Comparison of ENCODE assay signal across 8 cellular contexts in the genomic region with DNA sequence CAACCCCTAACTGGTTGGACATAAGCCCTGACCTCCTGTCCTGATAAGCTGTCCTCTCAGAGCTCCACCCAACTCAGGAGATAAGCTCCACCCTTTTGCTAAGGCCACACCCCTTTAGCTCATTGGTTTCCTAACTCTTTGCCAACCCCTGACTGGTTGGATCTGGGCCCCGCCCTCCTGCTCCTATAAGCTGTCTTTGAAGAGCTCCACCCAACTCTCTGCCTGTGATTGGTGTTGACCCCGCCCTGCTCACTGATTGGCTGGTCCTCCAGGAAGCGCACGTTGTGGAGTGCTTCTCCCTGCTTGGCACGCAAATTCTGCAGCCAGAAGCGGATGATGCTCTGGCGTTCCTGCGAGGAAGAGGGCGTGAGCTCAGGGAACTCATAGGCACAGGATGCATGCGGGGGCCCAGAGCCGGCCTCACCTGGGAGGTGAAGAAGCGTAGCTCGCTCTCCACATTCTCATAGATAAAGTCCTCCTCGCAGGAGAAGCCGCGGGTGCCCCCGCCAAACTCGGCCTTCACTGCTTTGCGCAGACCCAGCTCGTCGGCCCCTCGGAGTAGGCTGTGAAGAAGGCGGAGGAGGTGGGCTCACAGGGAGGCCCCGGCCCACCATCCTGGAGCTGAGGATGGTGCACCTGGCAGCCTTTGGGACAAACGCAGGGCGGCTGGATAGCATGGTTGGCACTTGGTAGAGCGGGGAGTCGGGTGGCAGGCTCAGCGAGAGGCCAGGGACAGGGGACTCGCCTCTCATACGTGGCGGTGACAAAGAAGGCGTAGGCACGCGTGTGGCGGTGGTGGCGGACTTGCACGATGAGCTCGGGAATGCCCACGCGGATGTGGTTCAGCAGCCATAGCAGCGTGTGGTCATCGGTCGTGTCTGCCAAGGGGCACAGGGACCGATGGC. TPM values are rescaled to one million over a fixed set of nuclear protein-coding genes. Genes with fewer than 3 reads are reported as not detected.
DNase-seq lines count a peak whose midpoint lies in the region; ATAC-seq and TF ChIP-seq lines count a peak whose summit lies in the region.

No MANE protein-coding gene starts in this region.

- peak overlapping the region; percentile 21 for H3K27ac Mint-ChIP-seq in activated CD8-positive, alpha-beta memory T cell treated with anti-CD3 and anti-CD28 coated beads, Interleukin-2, amount 10 ng/mL, durations not matched to agents 7 days and 5 days
- H3K27ac Mint-ChIP-seq in activated CD8-positive, alpha-beta T cell treated with anti-CD3 and anti-CD28 coated beads, Interleukin-2, amount 10 ng/mL, durations not matched to agents 7 days and 5 days: peak overlapping the region; percentile 61

- CTCF ChIA-PET in activated CD8-positive, alpha-beta memory T cell treated with anti-CD3 and anti-CD28 coated beads, Interleukin-2, amount 10 ng/mL, durations not matched to agents 7 days and 5 days (lab: Charles Lee): interaction anchor here (0.7 to 3.6 kb wide), 12 partner anchors 12 to 163 kb away, joined by 3 to 44 read pairs (median 4); a partner anchor contains a TSS
- CTCF ChIA-PET in activated CD8-positive, alpha-beta T cell treated with anti-CD3 and anti-CD28 coated beads, Interleukin-2, amount 10 ng/mL, durations not matched to agents 7 days and 5 days (lab: Charles Lee): interaction anchor here (0.8 to 4.2 kb wide), 9 partner anchors 11 to 72 kb away, joined by 3 to 27 read pairs (median 4); a partner anchor contains a TSS

- H3K27ac ChIP-seq in uterus: no peak overlapping the region

- peaks cover 8% of the 10 kb centered on the region for H3K36me3 Mint-ChIP-seq in activated CD8-positive, alpha-beta memory T cell treated with anti-CD3 and anti-CD28 coated beads, Interleukin-2, amount 10 ng/mL, durations not matched to agents 7 days and 5 days
- H3K36me3 Mint-ChIP-seq in activated CD8-positive, alpha-beta T cell treated with anti-CD3 and anti-CD28 coated beads, Interleukin-2, amount 10 ng/mL, durations not matched to agents 7 days and 5 days (ENCODE audit: low read depth): peaks cover 16% of the 10 kb centered on the region

- POLR2A ChIA-PET in activated CD8-positive, alpha-beta T cell treated with anti-CD3 and anti-CD28 coated beads, Interleukin-2, amount 10 ng/mL, durations not matched to agents 7 days and 5 days (lab: Charles Lee): interaction anchor here (0.7 to 1.5 kb wide), 5 partner anchors 20 to 107 kb away, joined by 3 to 5 read pairs (median 3); a partner anchor contains a TSS

- no peaks in the 10 kb centered on the region for H3K9me3 Mint-ChIP-seq in activated CD8-positive, alpha-beta memory T cell treated with anti-CD3 and anti-CD28 coated beads, Interleukin-2, amount 10 ng/mL, durations not matched to agents 7 days and 5 days (ENCODE audit: low read depth)
- no peaks in the 10 kb centered on the region for H3K9me3 Mint-ChIP-seq in activated CD8-positive, alpha-beta T cell treated with anti-CD3 and anti-CD28 coated beads, Interleukin-2, amount 10 ng/mL, durations not matched to agents 7 days and 5 days (ENCODE audit: insufficient read depth)

- TF ChIP-seq CTCF in NB4 (IDR thresholded peaks at IDR 0.05; ENCODE audit: low read depth, low read length): no peak
- no peak for TF ChIP-seq CTCF in uterus (IDR thresholded peaks at IDR 0.05)

- peaks cover 0 to 18% of the 10 kb centered on the region in 2 donors for H3K4me1 ChIP-seq in uterus

- no peaks in the 10 kb centered on the region for H3K9me3 ChIP-seq in uterus

- peaks cover 33% of the 10 kb centered on the region for H3K4me1 Mint-ChIP-seq in activated CD8-positive, alpha-beta memory T cell treated with anti-CD3 and anti-CD28 coated beads, Interleukin-2, amount 10 ng/mL, durations not matched to agents 7 days and 5 days
- peaks cover 35% of the 10 kb centered on the region for H3K4me1 Mint-ChIP-seq in activated CD8-positive, alpha-beta T cell treated with anti-CD3 and anti-CD28 coated beads, Interleukin-2, amount 10 ng/mL, durations not matched to agents 7 days and 5 days (ENCODE audit: low read depth)

- peak overlapping the region; percentile 28 for H3K4me3 Mint-ChIP-seq in activated CD8-positive, alpha-beta memory T cell treated with anti-CD3 and anti-CD28 coated beads, Interleukin-2, amount 10 ng/mL, durations not matched to agents 7 days and 5 days
- H3K4me3 Mint-ChIP-seq in activated CD8-positive, alpha-beta T cell treated with anti-CD3 and anti-CD28 coated beads, Interleukin-2, amount 10 ng/mL, durations not matched to agents 7 days and 5 days: peak overlapping the region; percentile 38

- no peaks in the 10 kb centered on the region for H3K36me3 ChIP-seq in uterus

- H3K27me3 Mint-ChIP-seq in activated CD8-positive, alpha-beta memory T cell treated with anti-CD3 and anti-CD28 coated beads, Interleukin-2, amount 10 ng/mL, durations not matched to agents 7 days and 5 days: peaks cover 16% of the 10 kb centered on the region
- H3K27me3 Mint-ChIP-seq in activated CD8-positive, alpha-beta T cell treated with anti-CD3 and anti-CD28 coated beads, Interleukin-2, amount 10 ng/mL, durations not matched to agents 7 days and 5 days (ENCODE audit: low read depth): peaks cover 4% of the 10 kb centered on the region

- no peak for TF ChIP-seq POLR2A in NB4 (IDR thresholded peaks at IDR 0.05; ENCODE audit: extremely low read depth, insufficient read length)
- no peak for TF ChIP-seq POLR2A in uterus (IDR thresholded peaks at IDR 0.05)

- intact Hi-C loops in uterus (cut with DNase I; ENCODE audit: low total_unique reads): no loop called here

- DNase-seq in activated CD8-positive, alpha-beta memory T cell treated with anti-CD3 and anti-CD28 coated beads, Interleukin-2, amount 10 ng/mL, durations not matched to agents 7 days and 5 days: peak; percentile 72
- no peak for DNase-seq in activated CD8-positive, alpha-beta memory T cell treated with anti-CD3 and anti-CD28 coated beads for 24 hours
- DNase-seq in NB4 (ENCODE audit: low read depth): peak; percentile 74
- peak; percentile 63 for DNase-seq in activated CD8-positive, alpha-beta T cell treated with anti-CD3 and anti-CD28 coated beads, Interleukin-2, amount 10 ng/mL, durations not matched to agents 7 days and 5 days
- DNase-seq in islet precursor cell: peak; percentile 81
- no peak for DNase-seq in uterus

- ATAC-seq in activated CD8-positive, alpha-beta memory T cell treated with anti-CD3 and anti-CD28 coated beads, Interleukin-2, amount 10 ng/mL, durations not matched to agents 7 days and 5 days: no peak
- no peak for ATAC-seq in activated CD8-positive, alpha-beta T cell treated with anti-CD3 and anti-CD28 coated beads, Interleukin-2, amount 10 ng/mL, durations not matched to agents 7 days and 5 days
- no peak for ATAC-seq in GM19023 (IDR thresholded peaks at IDR 0.05; ENCODE audit: unreplicated experiment)
- ATAC-seq in HG03175 (IDR thresholded peaks at IDR 0.05; ENCODE audit: unreplicated experiment): no peak

- no peak overlapping the region for H3K4me3 ChIP-seq in NB4 (ENCODE audit: low read depth, low read length)
- H3K4me3 ChIP-seq in uterus: no peak overlapping the region

- peaks cover 0 to 12% of the 10 kb centered on the region in 2 donors for H3K27me3 ChIP-seq in uterus

RNA-seq across cellular contexts. Expression of a gene that starts 1.7 kb away (rescaled TPM):
- total RNA-seq in activated CD8-positive, alpha-beta memory T cell treated with anti-CD3 and anti-CD28 coated beads, Interleukin-2, amount 10 ng/mL, durations not matched to agents 7 days and 5 days: 10 to 100 TPM; 11.0 to 18.7 TPM
- total RNA-seq in activated CD8-positive, alpha-beta T cell treated with anti-CD3 and anti-CD28 coated beads, Interleukin-2, amount 10 ng/mL, durations not matched to agents 7 days and 5 days: 10 to 100 TPM; 13.6 to 16.4 TPM
- total RNA-seq in uterus: 10 to 100 TPM in 1 of 4 donors, 1 to 10 TPM in 2, under 1 TPM in 1; 0.51 to 12.6 (median 7.6) TPM

RNA-seq across cellular contexts. Expression of a gene that starts 4.4 kb away (rescaled TPM):
- total RNA-seq in activated CD8-positive, alpha-beta memory T cell treated with anti-CD3 and anti-CD28 coated beads, Interleukin-2, amount 10 ng/mL, durations not matched to agents 7 days and 5 days: 10 to 100 TPM; 40.4 to 44.4 TPM
- 10 to 100 TPM; 38.6 to 39.4 TPM for total RNA-seq in activated CD8-positive, alpha-beta T cell treated with anti-CD3 and anti-CD28 coated beads, Interleukin-2, amount 10 ng/mL, durations not matched to agents 7 days and 5 days
- total RNA-seq in uterus: 10 to 100 TPM in 3 of 4 donors, under 1 TPM in 1; 0.88 to 31.2 (median 24.4) TPM

RNA-seq across cellular contexts. Expression of a gene that starts 23.6 kb away (rescaled TPM):
- total RNA-seq in activated CD8-positive, alpha-beta memory T cell treated with anti-CD3 and anti-CD28 coated beads, Interleukin-2, amount 10 ng/mL, durations not matched to agents 7 days and 5 days: 10 to 100 TPM; 47.7 to 58.9 TPM
- total RNA-seq in activated CD8-positive, alpha-beta T cell treated with anti-CD3 and anti-CD28 coated beads, Interleukin-2, amount 10 ng/mL, durations not matched to agents 7 days and 5 days: 10 to 100 TPM; 44.6 to 49.8 TPM
- total RNA-seq in uterus: 10 to 100 TPM in 2 of 4 donors, 1 to 10 TPM in 2; 2.8 to 22.2 (median 8.9) TPM

RNA-seq across cellular contexts. Expression of a gene that starts 27.3 kb away (rescaled TPM):
- total RNA-seq in activated CD8-positive, alpha-beta memory T cell treated with anti-CD3 and anti-CD28 coated beads, Interleukin-2, amount 10 ng/mL, durations not matched to agents 7 days and 5 days: 100 to 1,000 TPM in 1 of 2 experiments, 10 to 100 TPM in 1; 94.7 to 115 TPM
- 100 to 1,000 TPM; 112 to 126 TPM for total RNA-seq in activated CD8-positive, alpha-beta T cell treated with anti-CD3 and anti-CD28 coated beads, Interleukin-2, amount 10 ng/mL, durations not matched to agents 7 days and 5 days
- 100 to 1,000 TPM in 2 of 4 donors, 10 to 100 TPM in 2; 30.9 to 289 (median 97.2) TPM for total RNA-seq in uterus

RNA-seq across cellular contexts. Expression of a gene that starts 29.7 kb away (rescaled TPM):
- total RNA-seq in activated CD8-positive, alpha-beta memory T cell treated with anti-CD3 and anti-CD28 coated beads, Interleukin-2, amount 10 ng/mL, durations not matched to agents 7 days and 5 days: 10 to 100 TPM; 10.1 to 10.7 TPM
- 1 to 10 TPM; 8.9 to 9.7 TPM for total RNA-seq in activated CD8-positive, alpha-beta T cell treated with anti-CD3 and anti-CD28 coated beads, Interleukin-2, amount 10 ng/mL, durations not matched to agents 7 days and 5 days
- 100 to 1,000 TPM in 1 of 4 donors, 10 to 100 TPM in 2, 1 to 10 TPM in 1; 9.0 to 115 (median 19.2) TPM for total RNA-seq in uterus

Comparison
In these comparisons a context has a peak if more than half of its experiments do, and no peak if none do; other contexts are left out.
1. DNase-seq: peak in activated CD8-positive, alpha-beta memory T cell treated with anti-CD3 and anti-CD28 coated beads, Interleukin-2, amount 10 ng/mL, durations not matched to agents 7 days and 5 days (single experiment), NB4 (single experiment), activated CD8-positive, alpha-beta T cell treated with anti-CD3 and anti-CD28 coated beads, Interleukin-2, amount 10 ng/mL, durations not matched to agents 7 days and 5 days (single experiment) and islet precursor cell (single experiment); none in activated CD8-positive, alpha-beta memory T cell treated with anti-CD3 and anti-CD28 coated beads for 24 hours (single experiment) and uterus (0 of 2).